In the genomic region with DNA sequence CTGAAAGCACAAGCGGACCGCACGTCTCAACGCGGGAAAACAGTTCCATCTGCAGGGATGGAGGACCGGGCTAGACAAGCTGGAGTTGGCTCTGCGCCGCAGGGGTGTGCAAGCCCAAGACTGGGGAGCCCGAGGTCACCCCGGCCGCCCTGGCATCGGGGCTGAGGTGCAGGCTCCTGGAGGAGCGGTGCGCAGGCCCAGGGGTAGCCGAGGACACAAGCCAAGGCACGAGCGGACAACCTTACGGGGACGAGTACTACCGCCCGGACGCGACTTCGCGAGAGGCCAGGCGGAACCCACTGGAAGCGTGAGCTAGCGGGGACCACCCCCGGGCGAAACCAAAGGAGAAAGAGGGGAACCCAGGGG, we compare ENCODE assay signal across 8 cellular contexts. TPM values are rescaled to one million over a fixed set of nuclear protein-coding genes. Genes with fewer than 3 reads are reported as not detected.
DNase-seq lines count a peak whose midpoint lies in the region; ATAC-seq, FAIRE-seq and TF ChIP-seq lines count a peak whose summit lies in the region.
"Not testable (repeated sequence)": the region's sequence is repeated elsewhere in the genome, so short reads cannot be mapped to it uniquely, and the experiment has no call there.

No MANE protein-coding gene starts in this region.

- H3K4me3 ChIP-seq in AG10803 (ENCODE audit: low read length) (peak overlapping the region; percentile 70), endothelial cell of umbilical vein (replicated peaks in 1 of 3; ENCODE audit: insufficient read depth in 1 of 3, low read depth in 1 of 3, low read length in 3 of 3) (peak overlapping the region; percentile 84 to 97 (median 91)), HepG2 (replicated peaks in 1 of 3; ENCODE audit: insufficient read depth in 1 of 3, low read depth in 2 of 3, low read length in 3 of 3) (peak overlapping the region; percentile 83 to 93 (median 93)), skeletal muscle tissue (ENCODE audit: low read length in 3 of 3) (peak overlapping the region; percentile 77 to 97 (median 88))

- H3K9me3 Mint-ChIP-seq in activated T-cell treated with anti-CD3 and anti-CD28 coated beads, Interleukin-2, amount 50 U/mL, for 72 hours: not testable (repeated sequence)

- CTCF ChIA-PET in endothelial cell of umbilical vein (lab: Charles Lee); HepG2 (lab: Yijun Ruan, JAX; ENCODE audit: low intra/inter-chr PET ratio, low total read pairs): not testable (repeated sequence)

- dilution Hi-C loops in endothelial cell of umbilical vein (cut with MboI; ENCODE audit: extremely low pct_ligation_motif_present, low sequenced_read_pairs): not testable (repeated sequence)

- H3K27ac ChIP-seq in endothelial cell of umbilical vein (ENCODE audit: insufficient read depth, low read depth, low read length) (peak overlapping the region; percentile 50), HepG2 (ENCODE audit: extremely low read length, insufficient read depth, low read length) (peak overlapping the region; percentile 63), skeletal muscle tissue (ENCODE audit: low read depth, low read length) (peak overlapping the region; percentile 90)

- H3K27me3 ChIP-seq in endothelial cell of umbilical vein (ENCODE audit: control insufficient read depth in 2 of 2, insufficient read depth in 2 of 2, low read length in 2 of 2); HepG2 (ENCODE audit: control insufficient read depth in 1 of 2, insufficient read depth in 2 of 2, low read length in 2 of 2); skeletal muscle tissue (ENCODE audit: control insufficient read depth in 3 of 3, insufficient read depth in 3 of 3, low read length in 3 of 3): not testable (repeated sequence)

- TF ChIP-seq EP300 in HepG2 (IDR thresholded peaks at IDR 0.05; ENCODE audit: low read depth in 2 of 2, low read length in 2 of 2); HepG2 (CRISPR knock-in tag; IDR thresholded peaks at IDR 0.05; ENCODE audit: borderline replicate concordance): not testable (repeated sequence)

- peak; percentile 29 for DNase-seq in AG10803 (ENCODE audit: low read depth)
- DNase-seq in NCI-H345 (lab: John Stamatoyannopoulos, UW): peak; percentile 16
- peak in 1 of 2 donors; percentile 60 for DNase-seq in activated T-cell treated with anti-CD3 and anti-CD28 coated beads, Interleukin-2, amount 50 U/mL, for 72 hours
- DNase-seq in endothelial cell of umbilical vein (ENCODE audit: low read depth, low spot score): not testable (repeated sequence)
- DNase-seq in HepG2 (ENCODE audit: low spot score): peak; percentile 13

- not testable (repeated sequence) for H4K20me1 ChIP-seq in endothelial cell of umbilical vein (replicated peaks; ENCODE audit: control insufficient read depth, extremely low read depth, insufficient read depth, low read length); HepG2 (ENCODE audit: insufficient read depth, low read length)

- not testable (repeated sequence) for TF ChIP-seq CTCF in AG10803 (conservative IDR thresholded peaks at IDR 0.05; ENCODE audit: low read length); endothelial cell of umbilical vein (IDR thresholded peaks at IDR 0.05; ENCODE audit: extremely low read depth in 1 of 2, insufficient read depth in 1 of 2, low read depth in 1 of 2, low read length in 2 of 2); HepG2 (CRISPR knock-in tag; IDR thresholded peaks at IDR 0.05)

- not testable (repeated sequence) for H3K27me3 Mint-ChIP-seq in activated T-cell treated with anti-CD3 and anti-CD28 coated beads, Interleukin-2, amount 50 U/mL, for 72 hours (ENCODE audit: low read depth)

- H3K9ac ChIP-seq in endothelial cell of umbilical vein (replicated peaks; ENCODE audit: extremely low read depth, insufficient read depth, low read length): peak overlapping the region; percentile 67
- H3K9ac ChIP-seq in HepG2 (ENCODE audit: insufficient read depth, low read depth, low read length): peak overlapping the region; percentile 79
- H3K9ac ChIP-seq in skeletal muscle tissue (ENCODE audit: low read depth in 1 of 3, low read length in 3 of 3): peak overlapping the region; percentile 78 to 92 (median 90)

- H3K79me2 ChIP-seq in endothelial cell of umbilical vein (ENCODE audit: control insufficient read depth, insufficient read depth, low read length): peaks cover 29% of the 10 kb centered on the region
- H3K79me2 ChIP-seq in HepG2 (ENCODE audit: insufficient read depth, low read length): peaks cover 19% of the 10 kb centered on the region

- H3K4me2 ChIP-seq in endothelial cell of umbilical vein (ENCODE audit: insufficient read depth, low read length) (peak overlapping the region; percentile 91), HepG2 (ENCODE audit: low read depth, low read length) (peak overlapping the region; percentile 78)

- not testable (repeated sequence) for H3K9me3 ChIP-seq in endothelial cell of umbilical vein (replicated peaks; ENCODE audit: control insufficient read depth, insufficient read depth, low read length); HepG2 (ENCODE audit: low read length); skeletal muscle tissue (ENCODE audit: control insufficient read depth in 3 of 3, low read length in 3 of 3)

- H3K9me1 ChIP-seq in endothelial cell of umbilical vein (replicated peaks; ENCODE audit: control insufficient read depth, extremely low read depth, insufficient read depth, low read length): not testable (repeated sequence)

- H3K36me3 Mint-ChIP-seq in activated T-cell treated with anti-CD3 and anti-CD28 coated beads, Interleukin-2, amount 50 U/mL, for 72 hours (ENCODE audit: insufficient read depth in 2 of 2): not testable (repeated sequence)

- not testable (repeated sequence) for TF ChIP-seq RAD21 in HepG2 (CRISPR knock-in tag; IDR thresholded peaks at IDR 0.05)

- POLR2A ChIA-PET in endothelial cell of umbilical vein (lab: Charles Lee); HepG2 (lab: Yijun Ruan, JAX): not testable (repeated sequence)

- H3K4me3 Mint-ChIP-seq in activated T-cell treated with anti-CD3 and anti-CD28 coated beads, Interleukin-2, amount 50 U/mL, for 72 hours: peak overlapping the region; percentile 92 to 94

- 4% methylated on average over 10 of the region's 30 CpGs for WGBS in HepG2 (ENCODE audit: low lambda C conversion rate)

- intact Hi-C loops in endothelial cell of umbilical vein (cut with micrococcal nuclease): loop anchor here (2.0 kb wide), 1 partner anchor 63 kb away; no protein-coding TSS in a partner anchor
- intact Hi-C loops in HepG2 (cut with micrococcal nuclease; ENCODE audit: unreplicated experiment): not testable (repeated sequence)

- H3K27ac Mint-ChIP-seq in activated T-cell treated with anti-CD3 and anti-CD28 coated beads, Interleukin-2, amount 50 U/mL, for 72 hours: peak overlapping the region; percentile 90

- H3K4me1 Mint-ChIP-seq in activated T-cell treated with anti-CD3 and anti-CD28 coated beads, Interleukin-2, amount 50 U/mL, for 72 hours (ENCODE audit: low read depth): peaks cover 11% of the 10 kb centered on the region

- not testable (repeated sequence) for H3K36me3 ChIP-seq in endothelial cell of umbilical vein (ENCODE audit: control insufficient read depth in 2 of 2, extremely low read depth in 1 of 2, insufficient read depth in 2 of 2, low read length in 2 of 2); skeletal muscle tissue (ENCODE audit: control insufficient read depth in 3 of 3, insufficient read depth in 3 of 3, low read length in 3 of 3)
- H3K36me3 ChIP-seq in HepG2 (replicated peaks in 1 of 2; ENCODE audit: control insufficient read depth in 1 of 2, insufficient read depth in 2 of 2, low read length in 2 of 2): peaks cover 4 to 12% of the 10 kb centered on the region in 2 experiments; a peak in 4 of 5 replicates

- not testable (repeated sequence) for H3K4me1 ChIP-seq in endothelial cell of umbilical vein (ENCODE audit: control insufficient read depth, extremely low read depth, insufficient read depth, low read length); HepG2 (ENCODE audit: insufficient read depth, low read length)
- H3K4me1 ChIP-seq in skeletal muscle tissue (ENCODE audit: control insufficient read depth in 3 of 3, insufficient read depth in 3 of 3, low read length in 3 of 3): peaks cover 0 to 15% (median 0%) of the 10 kb centered on the region in 3 donors

- TSS peak; percentile 41 for BruUV-seq in endothelial cell of umbilical vein (replicated peaks; lab: Mats Ljungman, UMichigan)
- BruUV-seq in HepG2 (replicated peaks; lab: Mats Ljungman, UMichigan): TSS peak; percentile 63

- in situ Hi-C loops in HepG2 (cut with HindIII; ENCODE audit: extremely low pct_ligation_motif_present, low pct_unique_long_range_greater_than_20kb): not testable (repeated sequence)

- not testable (repeated sequence) for TF ChIP-seq POLR2A in endothelial cell of umbilical vein (IDR thresholded peaks at IDR 0.05; ENCODE audit: low read depth, low read length); HepG2 (IDR thresholded peaks at IDR 0.05; ENCODE audit: insufficient read depth in 1 of 2, low read depth in 2 of 2, low read length in 2 of 2)

- peak; percentile 50 for ATAC-seq in GM19023 (IDR thresholded peaks at IDR 0.05; ENCODE audit: unreplicated experiment)
- ATAC-seq in HG02970 (IDR thresholded peaks at IDR 0.05; ENCODE audit: low FRiP score, unreplicated experiment): peak; percentile 37
- peak; percentile 46 to 50 for ATAC-seq in activated T-cell treated with anti-CD3 and anti-CD28 coated beads, Interleukin-2, amount 50 U/mL, for 72 hours (replicated peaks in 1 of 2)
- peak; percentile 70 for ATAC-seq in HepG2

- FAIRE-seq in endothelial cell of umbilical vein (lab: Jason Lieb, UNC); HepG2 (lab: Jason Lieb, UNC): not testable (repeated sequence)

- peak overlapping the region; percentile 55 for H2AFZ ChIP-seq in endothelial cell of umbilical vein (ENCODE audit: low read depth, low read length)
- H2AFZ ChIP-seq in HepG2 (ENCODE audit: low read length): not testable (repeated sequence)

RNA-seq across cellular contexts. Expression of a gene that starts 8.5 kb away (rescaled TPM):
- 1 to 10 TPM; 5.0 to 7.4 TPM for total RNA-seq in activated T-cell treated with anti-CD3 and anti-CD28 coated beads, Interleukin-2, amount 50 U/mL, for 72 hours
- 3.8 and 4.4 TPM in 2 replicates for total RNA-seq in endothelial cell of umbilical vein
- polyA plus RNA-seq in endothelial cell of umbilical vein: 5.7 and 6.9 TPM in 2 replicates
- 0.76 and 1.4 TPM in 2 replicates for polyA plus RNA-seq in endothelial cell of umbilical vein (2011; cell fraction: cytosol; rRNA removed)
- 36.2 and 40.1 TPM in 2 replicates for polyA plus RNA-seq in endothelial cell of umbilical vein (2011; cell fraction: nucleus; rRNA removed)
- polyA plus RNA-seq in endothelial cell of umbilical vein (2012): not detected in 2 replicates
- polyA minus RNA-seq in endothelial cell of umbilical vein: 3.2 and 4.6 TPM in 2 replicates
- polyA minus RNA-seq in endothelial cell of umbilical vein (2011; cell fraction: cytosol; rRNA and poly(A)+ RNA removed): 0.82 TPM
- polyA minus RNA-seq in endothelial cell of umbilical vein (2011; cell fraction: nucleus; rRNA and poly(A)+ RNA removed): 4.5 and 6.1 TPM in 2 replicates
- total RNA-seq in HepG2 (2016; rRNA removed; fragmentation: Illumina TruSeq; extraction: Trizol): 0.70 and 2.7 TPM in 2 replicates
- 0.18 and 0.40 TPM in 2 replicates for total RNA-seq in HepG2 (2016; cell fraction: cytosol; rRNA removed; fragmentation: Illumina TruSeq; extraction: Trizol; ENCODE audit: low read depth)
- total RNA-seq in HepG2 (2016; cell fraction: insoluble cytoplasmic fraction; rRNA removed; fragmentation: Illumina TruSeq; extraction: Trizol): 0.28 and 2.7 TPM in 2 replicates
- total RNA-seq in HepG2 (2016; cell fraction: membrane; rRNA removed; fragmentation: Illumina TruSeq; extraction: Trizol): 0.52 and 0.99 TPM in 2 replicates
- total RNA-seq in HepG2 (2016; cell fraction: nucleus; rRNA removed; fragmentation: Illumina TruSeq; extraction: Trizol): 4.2 and 4.8 TPM in 2 replicates
- 12.8 and 13.5 TPM in 2 replicates for polyA plus RNA-seq in HepG2 (2011; rRNA removed)
- 1.2 and 1.3 TPM in 2 replicates for polyA plus RNA-seq in HepG2 (2011; cell fraction: cytosol; rRNA removed)
- polyA plus RNA-seq in HepG2 (2011; cell fraction: nucleus; rRNA removed): 84.2 and 96.7 TPM in 2 replicates
- 3.8 and 5.6 TPM in 2 replicates for polyA plus RNA-seq in HepG2 (2012)
- 0.49 and 0.72 TPM in 2 replicates for polyA plus RNA-seq in HepG2 (2016; cell fraction: cytosol; fragmentation: Illumina TruSeq; extraction: Trizol; ENCODE audit: low read depth)
- polyA plus RNA-seq in HepG2 (2016; cell fraction: insoluble cytoplasmic fraction; fragmentation: Illumina TruSeq; extraction: Trizol; ENCODE audit: low read depth): 0.74 and 0.83 TPM in 2 replicates
- polyA plus RNA-seq in HepG2 (2016; cell fraction: membrane; fragmentation: Illumina TruSeq; extraction: Trizol; ENCODE audit: low read depth): 0.57 and 0.63 TPM in 2 replicates
- 23.5 and 26.3 TPM in 2 replicates for polyA plus RNA-seq in HepG2 (2016; cell fraction: nucleus; fragmentation: Illumina TruSeq; extraction: Trizol; ENCODE audit: insufficient read depth, low read depth)
- 1.0 and 2.1 TPM in 2 replicates for polyA minus RNA-seq in HepG2 (2011; rRNA and poly(A)+ RNA removed; ENCODE audit: low replicate concordance)
- not detected in 2 replicates for polyA minus RNA-seq in HepG2 (2011; cell fraction: cytosol; rRNA and poly(A)+ RNA removed)
- 4.7 and 5.5 TPM in 2 replicates for polyA minus RNA-seq in HepG2 (2011; cell fraction: nucleus; rRNA and poly(A)+ RNA removed)
- total RNA-seq in skeletal muscle tissue: 1.0 TPM

RNA-seq across cellular contexts. Expression of a gene that starts 53.7 kb away (rescaled TPM):
- total RNA-seq in activated T-cell treated with anti-CD3 and anti-CD28 coated beads, Interleukin-2, amount 50 U/mL, for 72 hours: 1 to 10 TPM; 2.1 to 2.4 TPM
- total RNA-seq in endothelial cell of umbilical vein: 0.25 and 0.49 TPM in 2 replicates
- polyA plus RNA-seq in endothelial cell of umbilical vein: 0.06 TPM in 1 of 2 replicates, not detected in the other
- polyA plus RNA-seq in endothelial cell of umbilical vein (2011; cell fraction: cytosol; rRNA removed): not detected in 2 replicates
- polyA plus RNA-seq in endothelial cell of umbilical vein (2011; cell fraction: nucleus; rRNA removed): 0.34 and 0.74 TPM in 2 replicates
- polyA plus RNA-seq in endothelial cell of umbilical vein (2012): not detected in 2 replicates
- polyA minus RNA-seq in endothelial cell of umbilical vein: not detected in 2 replicates
- not detected for polyA minus RNA-seq in endothelial cell of umbilical vein (2011; cell fraction: cytosol; rRNA and poly(A)+ RNA removed)
- 0.77 TPM in 1 of 2 replicates, not detected in the other for polyA minus RNA-seq in endothelial cell of umbilical vein (2011; cell fraction: nucleus; rRNA and poly(A)+ RNA removed)
- total RNA-seq in HepG2 (2016; rRNA removed; fragmentation: Illumina TruSeq; extraction: Trizol): 0.31 TPM in 1 of 2 replicates, not detected in the other
- total RNA-seq in HepG2 (2016; cell fraction: cytosol; rRNA removed; fragmentation: Illumina TruSeq; extraction: Trizol; ENCODE audit: low read depth): not detected in 2 replicates
- not detected in 2 replicates for total RNA-seq in HepG2 (2016; cell fraction: insoluble cytoplasmic fraction; rRNA removed; fragmentation: Illumina TruSeq; extraction: Trizol)
- not detected in 2 replicates for total RNA-seq in HepG2 (2016; cell fraction: membrane; rRNA removed; fragmentation: Illumina TruSeq; extraction: Trizol)
- total RNA-seq in HepG2 (2016; cell fraction: nucleus; rRNA removed; fragmentation: Illumina TruSeq; extraction: Trizol): not detected in 2 replicates
- 0.54 and 1.1 TPM in 2 replicates for polyA plus RNA-seq in HepG2 (2011; rRNA removed)
- polyA plus RNA-seq in HepG2 (2011; cell fraction: cytosol; rRNA removed): 0.15 and 0.23 TPM in 2 replicates
- polyA plus RNA-seq in HepG2 (2011; cell fraction: nucleus; rRNA removed): 4.7 and 5.2 TPM in 2 replicates
- 0.76 and 1.5 TPM in 2 replicates for polyA plus RNA-seq in HepG2 (2012)
- polyA plus RNA-seq in HepG2 (2016; cell fraction: cytosol; fragmentation: Illumina TruSeq; extraction: Trizol; ENCODE audit: low read depth): not detected in 2 replicates
- 0.15 TPM in 1 of 2 replicates, not detected in the other for polyA plus RNA-seq in HepG2 (2016; cell fraction: insoluble cytoplasmic fraction; fragmentation: Illumina TruSeq; extraction: Trizol; ENCODE audit: low read depth)
- 0.09 TPM in 1 of 2 replicates, not detected in the other for polyA plus RNA-seq in HepG2 (2016; cell fraction: membrane; fragmentation: Illumina TruSeq; extraction: Trizol; ENCODE audit: low read depth)
- 2.0 TPM in 1 of 2 replicates, not detected in the other for polyA plus RNA-seq in HepG2 (2016; cell fraction: nucleus; fragmentation: Illumina TruSeq; extraction: Trizol; ENCODE audit: insufficient read depth, low read depth)
- polyA minus RNA-seq in HepG2 (2011; rRNA and poly(A)+ RNA removed; ENCODE audit: low replicate concordance): 0.66 and 1.0 TPM in 2 replicates
- not detected in 2 replicates for polyA minus RNA-seq in HepG2 (2011; cell fraction: cytosol; rRNA and poly(A)+ RNA removed)
- 0.64 and 1.6 TPM in 2 replicates for polyA minus RNA-seq in HepG2 (2011; cell fraction: nucleus; rRNA and poly(A)+ RNA removed)
- total RNA-seq in skeletal muscle tissue: 2.1 TPM
